26 cellular contexts compared by ENCODE assay signal in genomic region chr2:223554923-223555322, GRCh38. TPM values are rescaled to one million over a fixed set of nuclear protein-coding genes. Genes with fewer than 3 reads are reported as not detected.
"Had no signal": no experiment of that assay in that cellular context is flagged by ENCODE, and none has a peak within 500 bp of the region (broad histone marks: within the 10 kb centered on the region; RNA-seq: fewer than 3 reads in every experiment).

No MANE protein-coding gene starts in this region.

- H3K36me3 ChIP-seq: brain microvascular endothelial cell, gastrocnemius medialis, left lung, lower lobe of right lung, neutrophil, right lobe of liver, uterus had no signal

- ATAC-seq: effector memory CD8-positive, alpha-beta T cell; gastrocnemius medialis; left lung; lower lobe of right lung; mucosa of descending colon; natural killer cell treated with Interleukin-12 subunit alpha and Interleukin-12 subunit beta and Interleukin-15 and Interleukin-18, amount 100 ng/mL, for 72 hours; right lobe of liver had no signal

- DNase-seq: activated B cell treated with CpG ODN at 0.5 μM for 24 hours; activated CD4-positive, alpha-beta T cell treated with anti-CD3 and anti-CD28 coated beads, Interleukin-2, amount 50 U/mL, for 1 hour; activated gamma-delta T cell; activated naive CD4-positive, alpha-beta T cell treated with anti-CD3 and anti-CD28 coated beads, Interleukin-2, amount 10 ng/mL, durations not matched to agents 7 days and 5 days; activated naive CD8-positive, alpha-beta T cell treated with anti-CD3 and anti-CD28 coated beads, Interleukin-2, amount 10 ng/mL, durations not matched to agents 7 days and 5 days; brain microvascular endothelial cell; dorsolateral prefrontal cortex; effector memory CD8-positive, alpha-beta T cell; erythroblast; gastrocnemius medialis; glutamatergic neuron; left lung; lower lobe of right lung; mesendoderm; mucosa of descending colon; right lobe of liver; stimulated activated CD4-positive, alpha-beta T cell treated with anti-CD3 and anti-CD28 coated beads, Interleukin-12 subunit alpha, Interleukin-12 subunit beta, amount 100 ng/mL, for 4 hours; stimulated activated CD4-positive, alpha-beta T cell treated with anti-CD3 and anti-CD28 coated beads, Interleukin-4, amount 100 ng/mL, for 1 hour; uterus had no signal

- FAIRE-seq: astrocyte, islet of Langerhans had no signal

- H3K4me3 ChIP-seq: coronary artery, dorsolateral prefrontal cortex, gastrocnemius medialis, left lung, lower lobe of right lung, mucosa of descending colon, right lobe of liver, skin epidermis, uterus had no signal

- H3K27ac ChIP-seq: brain microvascular endothelial cell, coronary artery, dorsolateral prefrontal cortex, gastrocnemius medialis, left lung, lower lobe of right lung, neutrophil, right lobe of liver, skin epidermis, uterus had no signal

- H3K9me3 ChIP-seq: gastrocnemius medialis, left lung, lower lobe of right lung, mucosa of descending colon, neutrophil, right lobe of liver, uterus had no signal

- H3K4me1 ChIP-seq: gastrocnemius medialis, left lung, lower lobe of right lung, right lobe of liver, uterus had no signal

- H3K27me3 ChIP-seq: brain microvascular endothelial cell, gastrocnemius medialis, right lobe of liver, uterus had no signal

RNA-seq across cellular contexts. Expression of gene SCG2, which starts 47.2 kb away (rescaled TPM):
- total RNA-seq: activated naive CD8-positive, alpha-beta T cell treated with anti-CD3 and anti-CD28 coated beads, Interleukin-2, amount 10 ng/mL, durations not matched to agents 7 days and 5 days; activated T-helper 1 cell treated with anti-CD3 and anti-CD28 coated beads, Interleukin-12 subunit alpha, Interleukin-12 subunit beta, Interleukin-2, Interleukin-4 antibody, amounts not matched to agents 30 ng/mL and 10 ng/mL and 1 ng/mL, durations not matched to agents 14 hours and 24 hours and 36 hours; gastrocnemius medialis; right lobe of liver had no signal
